Comparison of ENCODE assay signal across 25 cellular contexts in the genomic region with DNA sequence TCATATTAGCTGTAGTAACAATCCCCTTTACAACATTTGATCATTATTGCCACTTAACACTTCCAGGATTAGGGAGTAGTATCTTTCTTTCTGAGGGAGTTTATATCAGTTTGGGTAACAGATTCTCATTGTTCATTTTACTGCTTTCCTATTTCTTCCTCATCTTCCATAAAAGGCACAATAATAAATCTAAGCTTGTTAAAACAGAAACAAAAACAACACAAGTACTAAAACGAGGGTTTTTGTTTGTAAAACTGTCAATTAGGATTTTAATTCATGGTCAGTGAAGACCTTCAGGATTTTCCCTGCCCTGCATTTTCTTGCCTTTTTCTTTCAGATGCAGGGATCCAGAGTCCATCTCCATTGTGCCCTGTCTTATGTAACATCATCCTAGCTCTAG. TPM values are rescaled to one million over a fixed set of nuclear protein-coding genes. Genes with fewer than 3 reads are reported as not detected.
DNase-seq lines count a peak whose midpoint lies in the region; ATAC-seq, FAIRE-seq and TF ChIP-seq lines count a peak whose summit lies in the region.
"Had no signal": no experiment of that assay in that cellular context is flagged by ENCODE, and none has a peak within 500 bp of the region (broad histone marks: within the 10 kb centered on the region; RNA-seq: fewer than 3 reads in every experiment).

No MANE protein-coding gene starts in this region.

- H3K9me3 Mint-ChIP-seq in CD4-positive, CD25-positive, alpha-beta regulatory T cell, result peaks cover 0 to 2% (median 0%) of the 10 kb centered on the region in 7 donors
- H3K9me3 Mint-ChIP-seq in activated T-helper 17 cell treated with anti-CD3 and anti-CD28 coated beads, Interleukin-2, amount 50 U/mL, for 72 hours, result no peaks in the 10 kb centered on the region
- H3K9me3 Mint-ChIP-seq in naive thymus-derived CD8-positive, alpha-beta T cell, result no peaks in the 10 kb centered on the region

- no peak for FAIRE-seq in GM12892 (lab: Jason Lieb, UNC)
- FAIRE-seq: HTR-8/SVneo had no signal

- no peak for DNase-seq in CD4-positive, CD25-positive, alpha-beta regulatory T cell
- DNase-seq in GM12892 (ENCODE audit: insufficient read length) (no peak), 8988T (no peak), dorsolateral prefrontal cortex (no peak)
- no peak for DNase-seq in naive thymus-derived CD8-positive, alpha-beta T cell
- DNase-seq: COR-L47, DMS 273 treated with DMSO at 0.1 percent for 48 hours, DND-41, IMR-90, Kasumi-1, MG63, NCI-H1092, NCI-H1436 treated with DMSO at 0.1 percent for 48 hours, NCI-H2029, NCI-H526, PC-3, SIG-M5 had no signal

- no peaks in the 10 kb centered on the region for H3K27me3 Mint-ChIP-seq in CD4-positive, CD25-positive, alpha-beta regulatory T cell
- no peaks in the 10 kb centered on the region for H3K27me3 Mint-ChIP-seq in activated T-helper 17 cell treated with anti-CD3 and anti-CD28 coated beads, Interleukin-2, amount 50 U/mL, for 72 hours
- H3K27me3 Mint-ChIP-seq in naive thymus-derived CD8-positive, alpha-beta T cell, result no peaks in the 10 kb centered on the region

- H3K4me1 ChIP-seq in CD4-positive, CD25-positive, alpha-beta regulatory T cell (ENCODE audit: control insufficient read depth, insufficient read depth, low read length, poor library complexity, severe bottlenecking), result peaks cover 7% of the 10 kb centered on the region

- H3K4me3 ChIP-seq in CD4-positive, CD25-positive, alpha-beta regulatory T cell (ENCODE audit: low read depth, low read length), result no peak overlapping the region
- H3K4me3 ChIP-seq in dorsolateral prefrontal cortex, result no peak overlapping the region
- H3K4me3 ChIP-seq: BLaER1 treated with 17β-estradiol and CSF1 and Interleukin-3, amounts not matched to agents 10 nM and 100 nM; HAP-1; MG63 had no signal

- no peak for ATAC-seq in CD4-positive, CD25-positive, alpha-beta regulatory T cell (ENCODE audit: low read depth in 2 of 2)
- ATAC-seq in activated T-helper 17 cell treated with anti-CD3 and anti-CD28 coated beads, Interleukin-2, amount 50 U/mL, for 72 hours (replicated peaks), result no peak
- ATAC-seq in naive thymus-derived CD8-positive, alpha-beta T cell, result no peak
- ATAC-seq in GM18870 (IDR thresholded peaks at IDR 0.05; ENCODE audit: unreplicated experiment), result no peak
- ATAC-seq in GM21717 (IDR thresholded peaks at IDR 0.05; ENCODE audit: unreplicated experiment), result no peak
- ATAC-seq: PC-3, SK-N-SH treated with all-trans-retinoic acid at 6 μM for 48 hours had no signal

- TF ChIP-seq POLR2A in GM12892 (IDR thresholded peaks at IDR 0.05; ENCODE audit: low read depth, low read length), result peak; percentile 33; the same call in 1 of the 2 replicates

- no peak overlapping the region for H3K4me3 Mint-ChIP-seq in CD4-positive, CD25-positive, alpha-beta regulatory T cell
- no peak overlapping the region for H3K4me3 Mint-ChIP-seq in activated T-helper 17 cell treated with anti-CD3 and anti-CD28 coated beads, Interleukin-2, amount 50 U/mL, for 72 hours
- no peak overlapping the region for H3K4me3 Mint-ChIP-seq in naive thymus-derived CD8-positive, alpha-beta T cell

- no peaks in the 10 kb centered on the region for H3K9me3 ChIP-seq in CD4-positive, CD25-positive, alpha-beta regulatory T cell (ENCODE audit: control insufficient read depth in 2 of 2, low read length in 2 of 2)
- H3K9me3 ChIP-seq: BLaER1 treated with 17β-estradiol and CSF1 and Interleukin-3, amounts not matched to agents 10 nM and 100 nM; HAP-1; MG63 had no signal

- peaks cover 33% of the 10 kb centered on the region for H3K36me3 Mint-ChIP-seq in CD4-positive, CD25-positive, alpha-beta regulatory T cell
- peaks cover 83% of the 10 kb centered on the region for H3K36me3 Mint-ChIP-seq in activated T-helper 17 cell treated with anti-CD3 and anti-CD28 coated beads, Interleukin-2, amount 50 U/mL, for 72 hours (ENCODE audit: low read depth)
- peaks cover 0 to 64% (median 14%) of the 10 kb centered on the region in 3 donors for H3K36me3 Mint-ChIP-seq in naive thymus-derived CD8-positive, alpha-beta T cell

- H3K27me3 ChIP-seq in CD4-positive, CD25-positive, alpha-beta regulatory T cell (ENCODE audit: control insufficient read depth, insufficient read depth, low read length), result no peaks in the 10 kb centered on the region
- no peaks in the 10 kb centered on the region for H3K27me3 ChIP-seq in dorsolateral prefrontal cortex
- H3K27me3 ChIP-seq: BLaER1 treated with 17β-estradiol and CSF1 and Interleukin-3, amounts not matched to agents 10 nM and 100 nM; MG63 had no signal

- intact Hi-C loops in dorsolateral prefrontal cortex (cut with DNase I), result no loop called here

- H3K4me1 Mint-ChIP-seq in CD4-positive, CD25-positive, alpha-beta regulatory T cell, result peaks cover 5 to 18% (median 11%) of the 10 kb centered on the region in 4 donors
- H3K4me1 Mint-ChIP-seq in activated T-helper 17 cell treated with anti-CD3 and anti-CD28 coated beads, Interleukin-2, amount 50 U/mL, for 72 hours, result peaks cover 6% of the 10 kb centered on the region
- H3K4me1 Mint-ChIP-seq in naive thymus-derived CD8-positive, alpha-beta T cell, result peaks cover 5 to 10% (median 7%) of the 10 kb centered on the region in 4 donors

- H3K27ac ChIP-seq in CD4-positive, CD25-positive, alpha-beta regulatory T cell (ENCODE audit: insufficient read depth, low read length, poor library complexity, severe bottlenecking), result no peak overlapping the region
- H3K27ac ChIP-seq in dorsolateral prefrontal cortex, result peak overlapping the region in 1 of 59 donors; percentile 36
- H3K27ac ChIP-seq: BLaER1 treated with 17β-estradiol and CSF1 and Interleukin-3, amounts not matched to agents 10 nM and 100 nM; RWPE1 had no signal

- POLR2A ChIA-PET in naive thymus-derived CD8-positive, alpha-beta T cell (lab: Charles Lee), result no interaction called here

- H3K36me3 ChIP-seq in CD4-positive, CD25-positive, alpha-beta regulatory T cell (ENCODE audit: control insufficient read depth, insufficient read depth, low read length), result peaks cover 45% of the 10 kb centered on the region

- no peak for TF ChIP-seq CTCF in dorsolateral prefrontal cortex (IDR thresholded peaks at IDR 0.05 in 54 of 56, conservative IDR thresholded peaks at IDR 0.05 in 2 of 56; ENCODE audit: low read depth in 1 of 56, partially characterized antibody in 56 of 56)

- peak overlapping the region in 2 of 3 donors; percentile 11 to 36 for H3K27ac Mint-ChIP-seq in CD4-positive, CD25-positive, alpha-beta regulatory T cell
- peak overlapping the region; percentile 81 for H3K27ac Mint-ChIP-seq in activated T-helper 17 cell treated with anti-CD3 and anti-CD28 coated beads, Interleukin-2, amount 50 U/mL, for 72 hours
- peak overlapping the region in 8 of 10 donors; percentile 1 to 59 (median 48) for H3K27ac Mint-ChIP-seq in naive thymus-derived CD8-positive, alpha-beta T cell

RNA-seq across cellular contexts. Expression of gene TMED5, which starts 29.5 kb away (rescaled TPM):
- 52.4 TPM for total RNA-seq in CD4-positive, CD25-positive, alpha-beta regulatory T cell
- 10 to 100 TPM; 30.6 to 38.4 (median 33.2) TPM for polyA plus RNA-seq in CD4-positive, CD25-positive, alpha-beta regulatory T cell
- 31.6 TPM for polyA plus RNA-seq in GM12892 (2012; ENCODE audit: missing spikeins)
- 10 to 100 TPM; 37.6 to 43.1 TPM for total RNA-seq in activated T-helper 17 cell treated with anti-CD3 and anti-CD28 coated beads, Interleukin-2, amount 50 U/mL, for 72 hours
- total RNA-seq in naive thymus-derived CD8-positive, alpha-beta T cell, result 10 to 100 TPM; 41.2 to 44.1 TPM
- 10 to 100 TPM; 15.9 to 18.6 (median 18.0) TPM for polyA plus RNA-seq in naive thymus-derived CD8-positive, alpha-beta T cell
- 10 to 100 TPM; 21.5 to 56.2 (median 36.2) TPM for total RNA-seq in dorsolateral prefrontal cortex

RNA-seq across cellular contexts. Expression of gene CCDC18, which starts 29.8 kb away (rescaled TPM):
- 8.8 TPM for total RNA-seq in CD4-positive, CD25-positive, alpha-beta regulatory T cell
- 1 to 10 TPM; 3.6 to 5.3 (median 4.2) TPM for polyA plus RNA-seq in CD4-positive, CD25-positive, alpha-beta regulatory T cell
- polyA plus RNA-seq in GM12892 (2012; ENCODE audit: missing spikeins), result 18.7 TPM
- 10 to 100 TPM; 12.7 to 15.2 TPM for total RNA-seq in activated T-helper 17 cell treated with anti-CD3 and anti-CD28 coated beads, Interleukin-2, amount 50 U/mL, for 72 hours
- 10 to 100 TPM in 1 of 2 experiments, 1 to 10 TPM in 1; 7.5 to 10.2 TPM for total RNA-seq in naive thymus-derived CD8-positive, alpha-beta T cell
- polyA plus RNA-seq in naive thymus-derived CD8-positive, alpha-beta T cell, result 1 to 10 TPM in 2 of 3 donors, under 1 TPM in 1; 0.93 to 3.8 (median 3.3) TPM
- 10 to 100 TPM in 1 of 120 experiments, 1 to 10 TPM in 119; 1.3 to 14.1 (median 4.1) TPM for total RNA-seq in dorsolateral prefrontal cortex

Comparison
In these comparisons a context has a peak if more than half of its experiments do, and no peak if none do; other contexts are left out.
1. H3K27ac Mint-ChIP-seq: peak in every context shown above with its lines; median percentile 81 in activated T-helper 17 cell treated with anti-CD3 and anti-CD28 coated beads, Interleukin-2, amount 50 U/mL, for 72 hours; 48 in naive thymus-derived CD8-positive, alpha-beta T cell; 24 in CD4-positive, CD25-positive, alpha-beta regulatory T cell.